In the genomic region with DNA sequence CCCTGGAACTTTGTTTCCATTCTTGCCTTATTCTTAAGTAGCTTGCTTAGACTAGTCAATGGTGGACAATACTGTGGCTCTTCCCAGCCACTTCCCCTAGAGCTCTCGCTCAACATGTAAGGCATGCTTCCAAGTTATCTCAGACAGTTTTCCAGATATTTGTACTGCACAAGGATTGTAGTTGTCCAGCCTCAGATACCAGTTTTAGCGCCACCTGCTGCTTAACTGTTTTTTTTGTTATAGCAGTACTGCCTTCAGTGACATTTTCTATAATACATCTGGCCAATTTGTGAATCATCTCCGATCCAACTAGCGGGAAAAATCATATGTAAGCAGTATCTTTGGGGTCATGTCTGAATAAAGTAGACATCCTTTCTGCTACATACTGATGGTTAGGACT, we compare ENCODE assay signal across 9 cellular contexts.
DNase-seq lines count a peak whose midpoint lies in the region; FAIRE-seq and TF ChIP-seq lines count a peak whose summit lies in the region.
"Had no signal": no experiment of that assay in that cellular context is flagged by ENCODE, and none has a peak within 500 bp of the region (broad histone marks: within the 10 kb centered on the region; RNA-seq: fewer than 3 reads in every experiment).

No MANE protein-coding gene starts in this region.

- H3K4me1 ChIP-seq in Peyer's patch = no peaks in the 10 kb centered on the region

- H3K27ac ChIP-seq in Peyer's patch = no peak overlapping the region

- H3K27me3 ChIP-seq in MG63 = no peaks in the 10 kb centered on the region
- no peaks in the 10 kb centered on the region for H3K27me3 ChIP-seq in Peyer's patch

- TF ChIP-seq CTCF in neural crest cell (conservative IDR thresholded peaks at IDR 0.05) = peak; percentile 59
- peak in 2 of 6 experiments; percentile 5 to 21 for TF ChIP-seq CTCF in Peyer's patch (IDR thresholded peaks at IDR 0.05)

- H3K9me3 Mint-ChIP-seq in neural crest cell = no peaks in the 10 kb centered on the region
- H3K9me3 Mint-ChIP-seq: stimulated activated naive B cell treated with anti-CD40 and anti-IgM and Interleukin-4, amounts not matched to agents 10 μg/mL and 1 μg/mL and 100 μg/mL, for 72 hours had no signal

- no peaks in the 10 kb centered on the region for H3K4me1 Mint-ChIP-seq in neural crest cell
- H3K4me1 Mint-ChIP-seq: stimulated activated naive B cell treated with anti-CD40 and anti-IgM and Interleukin-4, amounts not matched to agents 10 μg/mL and 1 μg/mL and 100 μg/mL, for 72 hours had no signal

- H3K27me3 Mint-ChIP-seq in neural crest cell (ENCODE audit: low read depth) = no peaks in the 10 kb centered on the region
- H3K27me3 Mint-ChIP-seq: stimulated activated naive B cell treated with anti-CD40 and anti-IgM and Interleukin-4, amounts not matched to agents 10 μg/mL and 1 μg/mL and 100 μg/mL, for 72 hours had no signal

- no peak for TF ChIP-seq POLR2A in GM12892 (IDR thresholded peaks at IDR 0.05; ENCODE audit: low read depth, low read length)
- TF ChIP-seq POLR2A in Peyer's patch (IDR thresholded peaks at IDR 0.05) = no peak

- H3K4me3 Mint-ChIP-seq in neural crest cell = no peak overlapping the region
- H3K4me3 Mint-ChIP-seq: stimulated activated naive B cell treated with anti-CD40 and anti-IgM and Interleukin-4, amounts not matched to agents 10 μg/mL and 1 μg/mL and 100 μg/mL, for 72 hours had no signal

- FAIRE-seq in GM12892 (lab: Jason Lieb, UNC) = peak; percentile 57

- H3K4me3 ChIP-seq in MG63 (no peak overlapping the region), Peyer's patch (no peak overlapping the region)

- H3K36me3 ChIP-seq in MG63 (no peaks in the 10 kb centered on the region), Peyer's patch (no peaks in the 10 kb centered on the region)

- no peak overlapping the region for H3K27ac Mint-ChIP-seq in neural crest cell (ENCODE audit: unreplicated experiment)
- H3K27ac Mint-ChIP-seq: stimulated activated naive B cell treated with anti-CD40 and anti-IgM and Interleukin-4, amounts not matched to agents 10 μg/mL and 1 μg/mL and 100 μg/mL, for 72 hours had no signal

- H3K9me3 ChIP-seq in MG63 (no peaks in the 10 kb centered on the region), Peyer's patch (no peaks in the 10 kb centered on the region)

- no peaks in the 10 kb centered on the region for H3K36me3 Mint-ChIP-seq in neural crest cell (ENCODE audit: low read depth)
- H3K36me3 Mint-ChIP-seq: stimulated activated naive B cell treated with anti-CD40 and anti-IgM and Interleukin-4, amounts not matched to agents 10 μg/mL and 1 μg/mL and 100 μg/mL, for 72 hours had no signal

- DNase-seq in AG08396 (ENCODE audit: low spot score) (peak; percentile 31), GM12892 (ENCODE audit: insufficient read length) (no peak), MG63 (peak; percentile 16), dermis blood vessel endothelial cell (peak; percentile 80), neural crest cell (ENCODE audit: low read depth, low spot score) (peak; percentile 38), Peyer's patch (no peak), cortex of kidney (lab: John Stamatoyannopoulos, UW) (no peak)
- DNase-seq in stimulated activated CD4-positive, alpha-beta T cell treated with anti-CD3 and anti-CD28 coated beads, Interleukin-4, amount 100 ng/mL, for 4 hours = no peak
- DNase-seq: stimulated activated naive B cell treated with anti-CD40 and anti-IgM and Interleukin-4, amounts not matched to agents 10 μg/mL and 1 μg/mL and 100 μg/mL, for 72 hours had no signal

Comparison
In these comparisons a context has a peak if more than half of its experiments do, and no peak if none do; other contexts are left out.
1. DNase-seq: peak in AG08396 (single experiment), MG63 (single experiment), dermis blood vessel endothelial cell (single experiment) and neural crest cell (single experiment); none in GM12892 (single experiment), stimulated activated CD4-positive, alpha-beta T cell treated with anti-CD3 and anti-CD28 coated beads, Interleukin-4, amount 100 ng/mL, for 4 hours (0 of 2), Peyer's patch (0 of 3) and cortex of kidney (single experiment).